ENCODE assay signal across 12 cellular contexts in genomic region chr5:175904577-175904976, GRCh38. TPM values are rescaled to one million over a fixed set of nuclear protein-coding genes. Genes with fewer than 3 reads are reported as not detected.
DNase-seq lines count a peak whose midpoint lies in the region; ATAC-seq and TF ChIP-seq lines count a peak whose summit lies in the region.
"Not testable (repeated sequence)": the region's sequence is repeated elsewhere in the genome, so short reads cannot be mapped to it uniquely, and the experiment has no call there.
"Had no signal": no experiment of that assay in that cellular context is flagged by ENCODE, and none has a peak within 500 bp of the region (broad histone marks: within the 10 kb centered on the region; RNA-seq: fewer than 3 reads in every experiment).

No MANE protein-coding gene starts in this region.

- not testable (repeated sequence) for H3K23ac ChIP-seq in IMR-90 (ENCODE audit: low read depth, low read length)

- not testable (repeated sequence) for H3K27me3 Mint-ChIP-seq in stimulated activated naive B cell treated with anti-CD40 and anti-IgM and Interleukin-4, amounts not matched to agents 10 μg/mL and 1 μg/mL and 100 μg/mL, for 72 hours

- not testable (repeated sequence) for H2AK9ac ChIP-seq in IMR-90 (replicated peaks; ENCODE audit: low read depth, low read length, poor library complexity)

- H3K27ac ChIP-seq in IMR-90 (ENCODE audit: insufficient read depth, low read length); brain microvascular endothelial cell; fibroblast of lung (ENCODE audit: insufficient read depth, low read length); liver (ENCODE audit: low read depth in 1 of 2, low read length in 2 of 2): not testable (repeated sequence)

- H2BK15ac ChIP-seq in IMR-90 (ENCODE audit: low read depth, low read length): not testable (repeated sequence)

- H4K91ac ChIP-seq in IMR-90 (ENCODE audit: insufficient read depth, low read depth, low read length): not testable (repeated sequence)

- H4K20me1 ChIP-seq in IMR-90 (ENCODE audit: insufficient read depth, low read length); fibroblast of lung (ENCODE audit: control insufficient read depth, extremely low read depth, insufficient read depth, low read length): not testable (repeated sequence)

- peaks cover 7 to 15% of the 10 kb centered on the region in 2 donors for H3K36me3 Mint-ChIP-seq in stimulated activated naive B cell treated with anti-CD40 and anti-IgM and Interleukin-4, amounts not matched to agents 10 μg/mL and 1 μg/mL and 100 μg/mL, for 72 hours

- not testable (repeated sequence) for H4K8ac ChIP-seq in IMR-90 (ENCODE audit: low read depth in 2 of 2, low read length in 2 of 2)

- not testable (repeated sequence) for H3K9me3 Mint-ChIP-seq in stimulated activated naive B cell treated with anti-CD40 and anti-IgM and Interleukin-4, amounts not matched to agents 10 μg/mL and 1 μg/mL and 100 μg/mL, for 72 hours

- not testable (repeated sequence) for TF ChIP-seq POLR2A in IMR-90 (IDR thresholded peaks at IDR 0.05; ENCODE audit: low read depth, low read length)

- H2BK20ac ChIP-seq in IMR-90 (ENCODE audit: low read depth, low read length): not testable (repeated sequence)

- TF ChIP-seq RAD21 in IMR-90 (IDR thresholded peaks at IDR 0.05; ENCODE audit: low read length): not testable (repeated sequence)
- peak; percentile 38 to 46 for TF ChIP-seq RAD21 in liver (IDR thresholded peaks at IDR 0.05)

- not testable (repeated sequence) for H3K27me3 ChIP-seq in BJ (ENCODE audit: control insufficient read depth, insufficient read depth, low read length); IMR-90 (ENCODE audit: control insufficient read depth, insufficient read depth, low read length); brain microvascular endothelial cell (replicated peaks); fibroblast of lung (ENCODE audit: control insufficient read depth, insufficient read depth, low read length); liver (ENCODE audit: control insufficient read depth in 4 of 4, insufficient read depth in 4 of 4, low read length in 3 of 4)

- H3K18ac ChIP-seq in IMR-90 (ENCODE audit: low read depth, low read length): not testable (repeated sequence)

- not testable (repeated sequence) for H3K4ac ChIP-seq in IMR-90 (ENCODE audit: low read depth, low read length)

- H3K56ac ChIP-seq in IMR-90 (ENCODE audit: extremely low read depth, insufficient read depth, low read length): not testable (repeated sequence)

- intact Hi-C loops in IMR-90 (cut with micrococcal nuclease): not testable (repeated sequence)

- not testable (repeated sequence) for H3K9me1 ChIP-seq in IMR-90 (ENCODE audit: insufficient read depth, low read length)

- not testable (repeated sequence) for H3K79me2 ChIP-seq in fibroblast of lung (ENCODE audit: control insufficient read depth, insufficient read depth, low read length)

- not testable (repeated sequence) for H3K14ac ChIP-seq in IMR-90 (replicated peaks; ENCODE audit: low read depth, low read length)

- ATAC-seq in IMR-90 (ENCODE audit: low read depth): peak; percentile 83
- peak; percentile 75 for ATAC-seq in SK-N-SH treated with all-trans-retinoic acid at 6 μM for 48 hours
- peak; percentile 49 to 69 for ATAC-seq in stimulated activated naive B cell treated with anti-CD40 and anti-IgM and Interleukin-4, amounts not matched to agents 10 μg/mL and 1 μg/mL and 100 μg/mL, for 72 hours (replicated peaks)

- not testable (repeated sequence) for H3K79me1 ChIP-seq in IMR-90 (ENCODE audit: low read depth in 1 of 2, low read length in 2 of 2)

- not testable (repeated sequence) for H3K27ac Mint-ChIP-seq in stimulated activated naive B cell treated with anti-CD40 and anti-IgM and Interleukin-4, amounts not matched to agents 10 μg/mL and 1 μg/mL and 100 μg/mL, for 72 hours

- not testable (repeated sequence) for DNase-seq in BJ (ENCODE audit: low read depth); IMR-90; brain microvascular endothelial cell; fibroblast of lung (ENCODE audit: low read depth in 2 of 2); stimulated activated naive B cell treated with anti-CD40 and anti-IgM and Interleukin-4, amounts not matched to agents 10 μg/mL and 1 μg/mL and 100 μg/mL, for 72 hours

- not testable (repeated sequence) for H2BK5ac ChIP-seq in IMR-90 (ENCODE audit: low read depth, low read length, poor library complexity, severe bottlenecking)

- not testable (repeated sequence) for H3K4me1 ChIP-seq in IMR-90 (ENCODE audit: control insufficient read depth, insufficient read depth, low read length); fibroblast of lung (ENCODE audit: control insufficient read depth, extremely low read depth, insufficient read depth, low read length); liver (ENCODE audit: control insufficient read depth in 4 of 4, insufficient read depth in 4 of 4, low read length in 3 of 4)

- POLR2A ChIA-PET in BJ (lab: Charles Lee); IMR-90 (lab: Charles Lee; ENCODE audit: unreplicated experiment): not testable (repeated sequence)

- not testable (repeated sequence) for H2AFZ ChIP-seq in IMR-90 (replicated peaks; ENCODE audit: low read length, poor library complexity); fibroblast of lung (ENCODE audit: low read length)

- not testable (repeated sequence) for H3K4me3 Mint-ChIP-seq in stimulated activated naive B cell treated with anti-CD40 and anti-IgM and Interleukin-4, amounts not matched to agents 10 μg/mL and 1 μg/mL and 100 μg/mL, for 72 hours

- H3K4me3 ChIP-seq in BJ (ENCODE audit: low read depth, low read length); IMR-90 (ENCODE audit: insufficient read depth, low read depth, low read length); brain microvascular endothelial cell (ENCODE audit: low read depth, low read length); fibroblast of lung (replicated peaks in 1 of 4; ENCODE audit: control extremely low read depth in 1 of 4, insufficient read depth in 1 of 4, low read depth in 3 of 4, low read length in 4 of 4); liver (ENCODE audit: low read depth in 1 of 3, low read length in 3 of 3): not testable (repeated sequence)

- not testable (repeated sequence) for BruUV-seq in IMR-90 (replicated peaks; lab: Mats Ljungman, UMichigan)

- no CpG with 5 or more reads among the region's 1 CpG for WGBS in IMR-90 (ENCODE audit: extremely low coverage in 2 of 2, insufficient read length in 1 of 2), 2 experiments
- WGBS in liver: 48% methylated on average over 1 of the region's 1 CpG

- in situ Hi-C loops in IMR-90 (cut with MboI; ENCODE audit: low sequenced_read_pairs); brain microvascular endothelial cell (cut with HindIII; ENCODE audit: low pct_ligation_motif_present, low sequenced_read_pairs): not testable (repeated sequence)

- not testable (repeated sequence) for H3K9me3 ChIP-seq in IMR-90 (ENCODE audit: control insufficient read depth, insufficient read depth, low read length); fibroblast of lung (ENCODE audit: control insufficient read depth, insufficient read depth, low read depth, low read length); liver (ENCODE audit: control insufficient read depth in 4 of 4, low read length in 3 of 4)

- H3K36me3 ChIP-seq in BJ (ENCODE audit: control insufficient read depth, insufficient read depth, low read length); IMR-90 (ENCODE audit: control insufficient read depth, insufficient read depth, low read length); brain microvascular endothelial cell (replicated peaks); fibroblast of lung (ENCODE audit: control insufficient read depth, insufficient read depth, low read length); liver (ENCODE audit: control insufficient read depth in 4 of 4, insufficient read depth in 3 of 4, low read depth in 1 of 4, low read length in 3 of 4): not testable (repeated sequence)

- TF ChIP-seq CTCF in BJ (IDR thresholded peaks at IDR 0.05; ENCODE audit: insufficient read depth, low read depth, low read length) (peak; percentile 27), GM12874 (IDR thresholded peaks at IDR 0.05; ENCODE audit: insufficient read depth, low read depth, low read length) (0 out of 2 replicates have a peak, but pooled peaks have one; percentile 2), brain microvascular endothelial cell (IDR thresholded peaks at IDR 0.05; ENCODE audit: low read depth, low read length, missing control alignments) (peak; percentile 34), fibroblast of lung (conservative IDR thresholded peaks at IDR 0.05 in 1 of 2, IDR thresholded peaks at IDR 0.05 in 1 of 2; ENCODE audit: low read depth in 1 of 2, low read length in 2 of 2) (peak; percentile 14 to 19), liver (IDR thresholded peaks at IDR 0.05; ENCODE audit: low read depth, low read length, missing input control) (peak; percentile 4)
- TF ChIP-seq CTCF in IMR-90 (conservative IDR thresholded peaks at IDR 0.05; ENCODE audit: low read depth, low read length): not testable (repeated sequence)

- CTCF ChIA-PET in BJ (lab: Yijun Ruan, JAX): interaction anchor here (1.3 kb wide), 1 partner anchor 175 kb away, joined by 3 read pairs; no protein-coding TSS in a partner anchor
- CTCF ChIA-PET in IMR-90 (lab: Yijun Ruan, JAX): not testable (repeated sequence)

- H2AK5ac ChIP-seq in IMR-90 (ENCODE audit: low read depth, low read length): not testable (repeated sequence)

- dilution Hi-C loops in IMR-90 (cut with HindIII; ENCODE audit: low sequenced_read_pairs, unreplicated experiment): not testable (repeated sequence)

- H3K4me2 ChIP-seq in IMR-90 (ENCODE audit: low read depth, low read length); fibroblast of lung (ENCODE audit: extremely low read depth, insufficient read depth, low read length): not testable (repeated sequence)

- not testable (repeated sequence) for H3K4me1 Mint-ChIP-seq in stimulated activated naive B cell treated with anti-CD40 and anti-IgM and Interleukin-4, amounts not matched to agents 10 μg/mL and 1 μg/mL and 100 μg/mL, for 72 hours

- H3K9ac ChIP-seq in IMR-90 (ENCODE audit: low read depth, low read length); fibroblast of lung (ENCODE audit: insufficient read depth, low read length); liver (ENCODE audit: low read depth in 1 of 2, low read length in 2 of 2): not testable (repeated sequence)

- not testable (repeated sequence) for H2BK120ac ChIP-seq in IMR-90 (ENCODE audit: low read depth, low read length)

- not testable (repeated sequence) for H4K5ac ChIP-seq in IMR-90 (ENCODE audit: low read depth, low read length)

RNA-seq across cellular contexts. Expression of gene CPLX2, which starts 33.2 kb away (rescaled TPM):
- polyA plus RNA-seq in BJ (2011; rRNA removed): 0.02 and 0.04 TPM in 2 replicates
- polyA minus RNA-seq in BJ (2011; rRNA and poly(A)+ RNA removed): 0.10 TPM in 1 of 2 replicates, not detected in the other
- not detected in 2 replicates for total RNA-seq in IMR-90 (2012; rRNA removed)
- polyA plus RNA-seq in IMR-90 (2012; rRNA removed): not detected in 2 replicates
- not detected in 2 replicates for polyA plus RNA-seq in IMR-90 (2012; cell fraction: cytosol; rRNA removed)
- not detected in 2 replicates for polyA plus RNA-seq in IMR-90 (2012; cell fraction: nucleus; rRNA removed; ENCODE audit: low replicate concordance)
- not detected in 2 replicates for total RNA-seq in fibroblast of lung
- 0.01 TPM in 2 replicates for polyA plus RNA-seq in fibroblast of lung
- not detected in 2 replicates for polyA plus RNA-seq in fibroblast of lung (2012)
- polyA minus RNA-seq in fibroblast of lung (ENCODE audit: low replicate concordance): not detected in 2 replicates
- not detected for total RNA-seq in liver
- polyA plus RNA-seq in liver: under 1 TPM in 1 of 2 donors, not detected in 1; 0.05 TPM
- total RNA-seq: activated naive CD8-positive, alpha-beta T cell treated with anti-CD3 and anti-CD28 coated beads, Interleukin-2, amount 10 ng/mL, durations not matched to agents 7 days and 5 days; Daoy; gastrocnemius medialis; thoracic aorta had no signal
